ENCODE assay signal across 1 cellular context in genomic region chr7:22695476-22696132, GRCh38.
TF ChIP-seq lines count a peak whose summit lies in the region.

No MANE protein-coding gene starts in this region.

TF ChIP-seq in K562, 482 proteins besides CTCF, POLR2A, EP300 and RAD21 (continues in another document):
- no peak for TF ChIP-seq KLF6 (CRISPR knock-in tag; IDR thresholded peaks at IDR 0.05; ENCODE audit: borderline replicate concordance)
- TF ChIP-seq PHF8 (IDR thresholded peaks at IDR 0.05; ENCODE audit: borderline replicate concordance, low read length), result no peak
- TF ChIP-seq ZNF592 (IDR thresholded peaks at IDR 0.05), result 0 out of 2 replicates have a peak, but pooled peaks have one; percentile 25
- TF ChIP-seq, protein P1, sequence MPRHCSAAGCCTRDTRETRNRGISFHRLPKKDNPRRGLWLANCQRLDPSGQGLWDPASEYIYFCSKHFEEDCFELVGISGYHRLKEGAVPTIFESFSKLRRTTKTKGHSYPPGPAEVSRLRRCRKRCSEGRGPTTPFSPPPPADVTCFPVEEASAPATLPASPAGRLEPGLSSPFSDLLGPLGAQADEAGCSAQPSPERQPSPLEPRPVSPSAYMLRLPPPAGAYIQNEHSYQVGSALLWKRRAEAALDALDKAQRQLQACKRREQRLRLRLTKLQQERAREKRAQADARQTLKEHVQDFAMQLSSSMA (CRISPR knock-in tag; IDR thresholded peaks at IDR 0.05), result no peak
- TF ChIP-seq ID3 (CRISPR knock-in tag; IDR thresholded peaks at IDR 0.05), result no peak
- TF ChIP-seq ID3 (tag; IDR thresholded peaks at IDR 0.05), result no peak
- no peak for TF ChIP-seq MBD2 (IDR thresholded peaks at IDR 0.05; ENCODE audit: borderline replicate concordance, low read depth)
- no peak for TF ChIP-seq POU5F1 (IDR thresholded peaks at IDR 0.05; ENCODE audit: borderline replicate concordance, low read depth, low read length, partially characterized antibody)
- TF ChIP-seq ZNF232 (CRISPR knock-in tag; IDR thresholded peaks at IDR 0.05), result no peak
- no peak for TF ChIP-seq ZNF764 (CRISPR knock-in tag; IDR thresholded peaks at IDR 0.05; ENCODE audit: low read depth)
- TF ChIP-seq, protein P2, sequence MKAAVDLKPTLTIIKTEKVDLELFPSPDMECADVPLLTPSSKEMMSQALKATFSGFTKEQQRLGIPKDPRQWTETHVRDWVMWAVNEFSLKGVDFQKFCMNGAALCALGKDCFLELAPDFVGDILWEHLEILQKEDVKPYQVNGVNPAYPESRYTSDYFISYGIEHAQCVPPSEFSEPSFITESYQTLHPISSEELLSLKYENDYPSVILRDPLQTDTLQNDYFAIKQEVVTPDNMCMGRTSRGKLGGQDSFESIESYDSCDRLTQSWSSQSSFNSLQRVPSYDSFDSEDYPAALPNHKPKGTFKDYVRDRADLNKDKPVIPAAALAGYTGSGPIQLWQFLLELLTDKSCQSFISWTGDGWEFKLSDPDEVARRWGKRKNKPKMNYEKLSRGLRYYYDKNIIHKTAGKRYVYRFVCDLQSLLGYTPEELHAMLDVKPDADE (conservative IDR thresholded peaks at IDR 0.05; ENCODE audit: control insufficient read depth, low read depth, low read length), result no peak
- TF ChIP-seq SNIP1 (IDR thresholded peaks at IDR 0.05; ENCODE audit: low read depth), result no peak
- TF ChIP-seq CEBPB (tag; IDR thresholded peaks at IDR 0.05), result peak; percentile 51
- no peak for TF ChIP-seq SAFB (IDR thresholded peaks at IDR 0.05; ENCODE audit: borderline replicate concordance, low read depth, low read length)
- TF ChIP-seq MAFG (tag; conservative IDR thresholded peaks at IDR 0.05), result no peak
- no peak for TF ChIP-seq RUNX1 (IDR thresholded peaks at IDR 0.05; ENCODE audit: low read depth)
- TF ChIP-seq SMARCA5 (IDR thresholded peaks at IDR 0.05), result no peak
- 0 out of 2 replicates have a peak, but pooled peaks have one; percentile 27 for TF ChIP-seq ARID1B (IDR thresholded peaks at IDR 0.05)
- TF ChIP-seq MAX (CRISPR knock-in tag; IDR thresholded peaks at IDR 0.05), result no peak
- no peak for TF ChIP-seq CREB5 (CRISPR knock-in tag; IDR thresholded peaks at IDR 0.05)
- no peak for TF ChIP-seq ETV5 (CRISPR knock-in tag; IDR thresholded peaks at IDR 0.05; ENCODE audit: low read depth)
- TF ChIP-seq ZNF445 (CRISPR knock-in tag; IDR thresholded peaks at IDR 0.05; ENCODE audit: low read depth), result no peak
- no peak for TF ChIP-seq PREB (CRISPR knock-in tag; IDR thresholded peaks at IDR 0.05)
- TF ChIP-seq SIX5 (IDR thresholded peaks at IDR 0.05; ENCODE audit: borderline replicate concordance in 1 of 2, insufficient read depth in 1 of 2, low read depth in 1 of 2, low read length in 2 of 2), result no peak
- TF ChIP-seq E2F6 (IDR thresholded peaks at IDR 0.05; ENCODE audit: borderline replicate concordance in 1 of 2, extremely low read depth in 1 of 2, insufficient read depth in 1 of 2, insufficient read length in 1 of 2, low read depth in 1 of 2, low read length in 1 of 2, poor library complexity in 1 of 2, severe bottlenecking in 1 of 2), result no peak
- TF ChIP-seq TCFL5 (CRISPR knock-in tag; conservative IDR thresholded peaks at IDR 0.05), result no peak
- no peak for TF ChIP-seq ESRRB (CRISPR knock-in tag; IDR thresholded peaks at IDR 0.05; ENCODE audit: borderline replicate concordance)
- TF ChIP-seq ZBTB5 (IDR thresholded peaks at IDR 0.05), result no peak
- TF ChIP-seq ZBTB40 (IDR thresholded peaks at IDR 0.05), result peak; percentile 83
- no peak for TF ChIP-seq ZBTB40 (CRISPR knock-in tag; IDR thresholded peaks at IDR 0.05)
- TF ChIP-seq CCAR2 (IDR thresholded peaks at IDR 0.05; ENCODE audit: low read depth, low read length), result no peak
- no peak for TF ChIP-seq ZC3H4 (CRISPR knock-in tag; IDR thresholded peaks at IDR 0.05; ENCODE audit: borderline replicate concordance)
- no peak for TF ChIP-seq RBM22 (IDR thresholded peaks at IDR 0.05; ENCODE audit: low read depth, low read length, poor library complexity, severe bottlenecking)
- TF ChIP-seq PRMT5 (CRISPR knock-in tag; IDR thresholded peaks at IDR 0.05), result no peak
- no peak for TF ChIP-seq COPS2 (conservative IDR thresholded peaks at IDR 0.05)
- TF ChIP-seq NFRKB (IDR thresholded peaks at IDR 0.05; ENCODE audit: low read depth), result 0 out of 2 replicates have a peak, but pooled peaks have one; percentile 36
